In genomic region chr3:51670053-51670666, GRCh38 we compare ENCODE assay signal across 8 cellular contexts. TPM values are rescaled to one million over a fixed set of nuclear protein-coding genes. Genes with fewer than 3 reads are reported as not detected.
DNase-seq lines count a peak whose midpoint lies in the region; ATAC-seq, FAIRE-seq and TF ChIP-seq lines count a peak whose summit lies in the region.

No MANE protein-coding gene starts in this region.

- 52 to 53% methylated on average over 11 of the region's 11 CpGs for WGBS in testis, 2 donors

- TF ChIP-seq CTCF in kidney (IDR thresholded peaks at IDR 0.05; ENCODE audit: borderline replicate concordance, extremely low read depth, insufficient read depth) (no peak), testis (IDR thresholded peaks at IDR 0.05) (no peak)

- peaks cover 55% of the 10 kb centered on the region for H3K4me1 Mint-ChIP-seq in activated T-cell treated with anti-CD3 and anti-CD28 coated beads, Interleukin-2, amount 50 U/mL, for 24 hours (ENCODE audit: low read depth)
- peaks cover 35% of the 10 kb centered on the region for H3K4me1 Mint-ChIP-seq in activated T-helper 17 cell treated with anti-CD3 and anti-CD28 coated beads, Interleukin-2, amount 50 U/mL, for 72 hours

- in situ Hi-C loops in ACHN (cut with HindIII; ENCODE audit: low pct_ligation_motif_present, low pct_unique_long_range_greater_than_20kb, low sequenced_read_pairs) = no loop called here

- no peak for FAIRE-seq in kidney (lab: Jason Lieb, UNC)

- peaks cover 27% of the 10 kb centered on the region for H3K36me3 Mint-ChIP-seq in activated T-cell treated with anti-CD3 and anti-CD28 coated beads, Interleukin-2, amount 50 U/mL, for 24 hours (ENCODE audit: low read depth)
- peaks cover 4% of the 10 kb centered on the region for H3K36me3 Mint-ChIP-seq in activated T-helper 17 cell treated with anti-CD3 and anti-CD28 coated beads, Interleukin-2, amount 50 U/mL, for 72 hours (ENCODE audit: low read depth)

- peak overlapping the region; percentile 78 for H3K27ac Mint-ChIP-seq in activated T-cell treated with anti-CD3 and anti-CD28 coated beads, Interleukin-2, amount 50 U/mL, for 24 hours
- peak overlapping the region; percentile 73 for H3K27ac Mint-ChIP-seq in activated T-helper 17 cell treated with anti-CD3 and anti-CD28 coated beads, Interleukin-2, amount 50 U/mL, for 72 hours

- peak overlapping the region in 1 of 2 donors; percentile 64 for H3K27ac ChIP-seq in kidney (ENCODE audit: low read depth in 2 of 2, low read length in 2 of 2)
- H3K27ac ChIP-seq in testis = peak overlapping the region in 1 of 2 donors; percentile 83

- H3K4me1 ChIP-seq in kidney (ENCODE audit: control insufficient read depth in 1 of 2, insufficient read depth in 1 of 2, low read depth in 1 of 2, low read length in 2 of 2) = peaks cover 32 to 35% of the 10 kb centered on the region in 2 donors
- peaks cover 20% of the 10 kb centered on the region for H3K4me1 ChIP-seq in testis

- intact Hi-C loops in kidney (cut with DNase I) (no loop called here), testis (cut with DNase I; ENCODE audit: low total_unique reads) (loop anchor here (5.0 kb wide), 1 partner anchor 168 kb away; the partner anchor contains the start of gene DCAF1)

- no peaks in the 10 kb centered on the region for H3K27me3 Mint-ChIP-seq in activated T-cell treated with anti-CD3 and anti-CD28 coated beads, Interleukin-2, amount 50 U/mL, for 24 hours
- H3K27me3 Mint-ChIP-seq in activated T-helper 17 cell treated with anti-CD3 and anti-CD28 coated beads, Interleukin-2, amount 50 U/mL, for 72 hours = no peaks in the 10 kb centered on the region

- no peaks in the 10 kb centered on the region for H3K27me3 ChIP-seq in testis

- H3K9me3 ChIP-seq in kidney (ENCODE audit: control insufficient read depth in 1 of 2, low read length in 2 of 2) = no peaks in the 10 kb centered on the region
- H3K9me3 ChIP-seq in testis = no peaks in the 10 kb centered on the region

- peak overlapping the region; percentile 87 for H3K4me3 Mint-ChIP-seq in activated T-cell treated with anti-CD3 and anti-CD28 coated beads, Interleukin-2, amount 50 U/mL, for 24 hours
- peak overlapping the region; percentile 76 for H3K4me3 Mint-ChIP-seq in activated T-helper 17 cell treated with anti-CD3 and anti-CD28 coated beads, Interleukin-2, amount 50 U/mL, for 72 hours

- peak; percentile 0 for ATAC-seq in activated T-helper 17 cell treated with anti-CD3 and anti-CD28 coated beads, Interleukin-2, amount 50 U/mL, for 72 hours (replicated peaks)
- no peak for ATAC-seq in GM21529 (IDR thresholded peaks at IDR 0.05; ENCODE audit: unreplicated experiment)
- ATAC-seq in HG02884 (IDR thresholded peaks at IDR 0.05; ENCODE audit: unreplicated experiment) = no peak

- no peak for DNase-seq in activated T-cell treated with anti-CD3 and anti-CD28 coated beads, Interleukin-2, amount 50 U/mL, for 24 hours
- DNase-seq in activated T-cell treated with anti-CD3 and anti-CD28 coated beads, Interleukin-2, amount 50 U/mL, for 48 hours = no peak
- no peak for DNase-seq in kidney
- DNase-seq in testis = no peak
- DNase-seq in ACHN = no peak

- no peaks in the 10 kb centered on the region for H3K9me3 Mint-ChIP-seq in activated T-cell treated with anti-CD3 and anti-CD28 coated beads, Interleukin-2, amount 50 U/mL, for 24 hours
- no peaks in the 10 kb centered on the region for H3K9me3 Mint-ChIP-seq in activated T-helper 17 cell treated with anti-CD3 and anti-CD28 coated beads, Interleukin-2, amount 50 U/mL, for 72 hours

- H3K4me3 ChIP-seq in kidney (ENCODE audit: low read length in 2 of 2) (peak overlapping the region; percentile 47 to 88), testis (peak overlapping the region; percentile 76 to 99)

- TF ChIP-seq POLR2A in testis (IDR thresholded peaks at IDR 0.05) = no peak

- peaks cover 1 to 6% of the 10 kb centered on the region in 2 donors for H3K36me3 ChIP-seq in kidney (ENCODE audit: control insufficient read depth in 1 of 2, insufficient read depth in 2 of 2, low read length in 2 of 2)
- no peaks in the 10 kb centered on the region for H3K36me3 ChIP-seq in testis (ENCODE audit: low read depth, missing control alignments)

- peak overlapping the region in 1 of 2 donors; percentile 71 for H3K9ac ChIP-seq in kidney (ENCODE audit: low read length in 2 of 2)

RNA-seq across cellular contexts. Expression of gene TEX264, which starts 0.9 kb away (rescaled TPM):
- total RNA-seq in activated T-helper 17 cell treated with anti-CD3 and anti-CD28 coated beads, Interleukin-2, amount 50 U/mL, for 72 hours = 10 to 100 TPM; 43.4 to 55.3 TPM
- total RNA-seq in kidney (68.0 TPM), testis (100 to 1,000 TPM; 241 to 251 TPM)
- polyA plus RNA-seq in kidney (ENCODE audit: insufficient read depth, low read depth, low replicate concordance) (208 TPM), testis (ENCODE audit: insufficient read depth, low read depth, low replicate concordance) (252 TPM)

RNA-seq across cellular contexts. Expression of gene GRM2, which starts 36.7 kb away (rescaled TPM):
- under 1 TPM; 0.45 to 0.73 TPM for total RNA-seq in activated T-helper 17 cell treated with anti-CD3 and anti-CD28 coated beads, Interleukin-2, amount 50 U/mL, for 72 hours
- 0.57 TPM for total RNA-seq in kidney
- polyA plus RNA-seq in kidney (ENCODE audit: insufficient read depth, low read depth, low replicate concordance) = not detected
- total RNA-seq in testis = 10 to 100 TPM; 16.9 to 34.7 TPM
- 10.7 TPM for polyA plus RNA-seq in testis (ENCODE audit: insufficient read depth, low read depth, low replicate concordance)

Comparison
In these comparisons a context has a peak if more than half of its experiments do, and no peak if none do; other contexts are left out.
1. RNA of gene GRM2, which starts 36.7 kb away (total RNA-seq): 16.9 to 34.7 TPM in testis; 0.45 to 0.73 TPM in activated T-helper 17 cell treated with anti-CD3 and anti-CD28 coated beads, Interleukin-2, amount 50 U/mL, for 72 hours and 0.57 TPM in kidney (single experiment); every median in the first group is over 10 times any median in the second.